ENCODE assay signal across 14 cellular contexts in the genomic region with DNA sequence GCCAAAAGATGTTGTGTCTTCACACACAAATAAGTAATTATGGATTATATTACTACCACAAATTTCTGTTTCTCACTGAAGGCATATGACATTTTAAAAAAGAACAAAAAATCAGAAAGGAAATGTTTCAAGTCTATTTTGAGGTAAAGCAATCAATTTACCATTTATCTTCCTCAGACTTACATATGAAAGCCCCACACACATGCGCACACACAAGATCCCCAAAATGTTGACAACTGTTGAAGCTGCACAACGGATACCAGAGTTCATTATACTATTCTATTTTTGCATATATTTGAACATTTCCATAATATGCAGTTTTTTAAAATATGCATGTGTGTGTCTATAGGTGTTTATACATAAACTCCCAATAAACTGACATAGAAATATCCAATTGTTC. TPM values are rescaled to one million over a fixed set of nuclear protein-coding genes. Genes with fewer than 3 reads are reported as not detected.
A peak's percentile ranks its signal among the peaks of the same experiment; 100 is the strongest.
DNase-seq lines count a peak whose midpoint lies in the region; TF ChIP-seq lines count a peak whose summit lies in the region.
"Had no signal": no experiment of that assay in that cellular context is flagged by ENCODE, and none has a peak within 500 bp of the region (broad histone marks: within the 10 kb centered on the region; RNA-seq: fewer than 3 reads in every experiment).

No MANE protein-coding gene starts in this region.

- CTCF ChIA-PET in A673 (lab: Charles Lee): no interaction called here
- CTCF ChIA-PET in activated CD4-positive, alpha-beta memory T cell treated with anti-CD3 and anti-CD28 coated beads for 36 hours (lab: Charles Lee): interaction anchor here (0.7 to 2.7 kb wide), 4 partner anchors 32 to 145 kb away, joined by 3 to 15 read pairs (median 4); a partner anchor contains a TSS

- H3K4me1 ChIP-seq in A673 (ENCODE audit: insufficient read depth, low read length, poor library complexity, severe bottlenecking) (peaks cover 14% of the 10 kb centered on the region), iPS-15b (ENCODE audit: control insufficient read depth, insufficient read depth, low read length) (peaks cover 3% of the 10 kb centered on the region)
- H3K4me1 ChIP-seq: Caco-2 had no signal

- H3K36me3 Mint-ChIP-seq in activated CD4-positive, alpha-beta memory T cell treated with anti-CD3 and anti-CD28 coated beads for 36 hours: peaks cover 16% of the 10 kb centered on the region

- peaks cover 24% of the 10 kb centered on the region for H3K4me1 Mint-ChIP-seq in activated CD4-positive, alpha-beta memory T cell treated with anti-CD3 and anti-CD28 coated beads for 36 hours (ENCODE audit: low read depth)

- H3K27ac ChIP-seq in A673 (ENCODE audit: low read depth, low read length, poor library complexity, severe bottlenecking): no peak overlapping the region
- H3K27ac ChIP-seq: adrenal gland, HL-60, spleen had no signal

- POLR2A ChIA-PET in A673 (lab: Charles Lee; ENCODE audit: low non-redundant PET): interaction anchor here (0.6 kb wide), 1 partner anchor 1301 kb away, joined by 5 read pairs; no protein-coding TSS in a partner anchor
- POLR2A ChIA-PET in activated CD4-positive, alpha-beta memory T cell treated with anti-CD3 and anti-CD28 coated beads for 36 hours (lab: Charles Lee): interaction anchor here (1.0 to 5.8 kb wide), 3 partner anchors 17 to 75 kb away, joined by 3 to 46 read pairs (median 4); no protein-coding TSS in a partner anchor

- H3K9me3 Mint-ChIP-seq in activated CD4-positive, alpha-beta memory T cell treated with anti-CD3 and anti-CD28 coated beads for 36 hours: no peaks in the 10 kb centered on the region

- no peaks in the 10 kb centered on the region for H3K27me3 ChIP-seq in A673 (replicated peaks; ENCODE audit: insufficient read depth, low read depth, low read length, poor library complexity)
- H3K27me3 ChIP-seq in iPS-15b (ENCODE audit: control insufficient read depth, insufficient read depth, low read length): no peaks in the 10 kb centered on the region
- H3K27me3 ChIP-seq: adrenal gland, spleen had no signal

- in situ Hi-C loops in G401 (cut with HindIII; ENCODE audit: low sequenced_read_pairs): no loop called here

- intact Hi-C loops in A673 (cut with micrococcal nuclease; ENCODE audit: unreplicated experiment): no loop called here
- intact Hi-C loops in activated CD4-positive, alpha-beta memory T cell treated with anti-CD3 and anti-CD28 coated beads for 36 hours (cut with micrococcal nuclease): loop anchor here (5.0 kb wide), 1 partner anchor 125 kb away; no protein-coding TSS in a partner anchor

- TF ChIP-seq CTCF in A673 (conservative IDR thresholded peaks at IDR 0.05; ENCODE audit: low read depth, low read length) (no peak), GM12864 (IDR thresholded peaks at IDR 0.05; ENCODE audit: low read depth, low read length, missing control alignments) (no peak)

- H3K27ac Mint-ChIP-seq in activated CD4-positive, alpha-beta memory T cell treated with anti-CD3 and anti-CD28 coated beads for 36 hours: no peak overlapping the region

- BruUV-seq in A673 (replicated peaks; lab: Mats Ljungman, UMichigan): no TSS peak

- H3K36me3 ChIP-seq in A673 (ENCODE audit: insufficient read depth, low read length, poor library complexity, severe bottlenecking): peaks cover 4% of the 10 kb centered on the region
- no peaks in the 10 kb centered on the region for H3K36me3 ChIP-seq in iPS-15b (ENCODE audit: control insufficient read depth, insufficient read depth, low read length)
- H3K36me3 ChIP-seq: adrenal gland had no signal

- peak overlapping the region; percentile 100 for H3K4me3 Mint-ChIP-seq in activated CD4-positive, alpha-beta memory T cell treated with anti-CD3 and anti-CD28 coated beads for 36 hours

- peak overlapping the region; percentile 85 for H3K4me3 ChIP-seq in A673 (ENCODE audit: low read depth, low read length, poor library complexity, severe bottlenecking)
- H3K4me3 ChIP-seq in GM12864 (ENCODE audit: low read depth, low read length): peak overlapping the region; percentile 90; the same call in 1 of the 2 replicates
- peak overlapping the region; percentile 89 for H3K4me3 ChIP-seq in iPS-15b (ENCODE audit: low read depth, low read length)

- no peak overlapping the region for H3K9ac ChIP-seq in iPS-15b (ENCODE audit: low read depth, low read length)

- H3K9me3 ChIP-seq in A673 (ENCODE audit: low read depth, low read length, poor library complexity, severe bottlenecking) (no peaks in the 10 kb centered on the region), iPS-15b (ENCODE audit: control insufficient read depth, insufficient read depth, low read length) (no peaks in the 10 kb centered on the region)
- H3K9me3 ChIP-seq: adrenal gland, Caco-2, spleen had no signal

- DNase-seq in A673 (ENCODE audit: low spot score) (no peak), GM12864 (ENCODE audit: low read depth) (no peak), GDM1 (lab: John Stamatoyannopoulos, UW) (no peak), NCI-H82 (lab: John Stamatoyannopoulos, UW) (no peak), G401 (ENCODE audit: low spot score) (no peak), ureter (ENCODE audit: low spot score) (no peak)
- no peak for DNase-seq in activated CD4-positive, alpha-beta memory T cell treated with anti-CD3 and anti-CD28 coated beads for 36 hours
- DNase-seq: Caco-2; effector CD8-positive, alpha-beta T cell; NCI-H2029; spleen had no signal

- no peaks in the 10 kb centered on the region for H3K27me3 Mint-ChIP-seq in activated CD4-positive, alpha-beta memory T cell treated with anti-CD3 and anti-CD28 coated beads for 36 hours

RNA-seq across cellular contexts. Expression of a gene that starts 2.7 kb away (rescaled TPM):
- total RNA-seq in A673 (2021) (35.7 and 39.4 TPM in 2 replicates), ureter (93.1 TPM)
- 10 to 100 TPM; 62.4 to 63.7 TPM for total RNA-seq in activated CD4-positive, alpha-beta memory T cell treated with anti-CD3 and anti-CD28 coated beads for 36 hours
- 35.9 and 71.7 TPM in 2 replicates for total RNA-seq in G401 (2014; rRNA removed; shearing (Covaris generic))
